ENCODE assay signal across 8 cellular contexts in genomic region chr2:24048662-24049484, GRCh38. TPM values are rescaled to one million over a fixed set of nuclear protein-coding genes. Genes with fewer than 3 reads are reported as not detected.
A peak's percentile ranks its signal among the peaks of the same experiment; 100 is the strongest.
DNase-seq lines count a peak whose midpoint lies in the region; ATAC-seq lines count a peak whose summit lies in the region.

No MANE protein-coding gene starts in this region.

- DNase-seq in activated naive CD8-positive, alpha-beta T cell treated with anti-CD3 and anti-CD28 coated beads, Interleukin-2, amount 10 ng/mL, durations not matched to agents 7 days and 5 days: no peak
- no peak for DNase-seq in Kasumi-1 (lab: John Stamatoyannopoulos, UW)
- no peak for DNase-seq in SIG-M5 (lab: John Stamatoyannopoulos, UW)

- H3K9me3 ChIP-seq in BLaER1 treated with 17β-estradiol and CSF1 and Interleukin-3, amounts not matched to agents 10 nM and 100 nM (replicated peaks in 1 of 11): no peaks in the 10 kb centered on the region
- H3K9me3 ChIP-seq in HUES48 (ENCODE audit: control insufficient read depth, insufficient read depth, low read length) (no peaks in the 10 kb centered on the region), mesodermal cell (ENCODE audit: control insufficient read depth, low read length) (no peaks in the 10 kb centered on the region)

- peak overlapping the region; percentile 52 to 76 (median 65) for H3K4me3 ChIP-seq in BLaER1 treated with 17β-estradiol and CSF1 and Interleukin-3, amounts not matched to agents 10 nM and 100 nM
- H3K4me3 ChIP-seq in HUES48 (ENCODE audit: low read depth, low read length): peak overlapping the region; percentile 73
- peak overlapping the region; percentile 84 for H3K4me3 ChIP-seq in mesodermal cell (ENCODE audit: extremely low read depth, insufficient read depth, low read length, poor library complexity, severe bottlenecking)

- peak overlapping the region; percentile 38 to 71 (median 56); a peak in 14 of 22 replicates for H3K9ac ChIP-seq in BLaER1 treated with 17β-estradiol and CSF1 and Interleukin-3, amounts not matched to agents 10 nM and 100 nM
- H3K9ac ChIP-seq in HUES48 (ENCODE audit: low read depth, low read length): no peak overlapping the region

- WGBS in mesodermal cell (ENCODE audit: insufficient coverage in 2 of 2), 2 experiments: 82 to 83% methylated on average over 15 to 16 of the region's 23 CpGs

- H3K4me2 ChIP-seq in BLaER1 treated with 17β-estradiol and CSF1 and Interleukin-3, amounts not matched to agents 10 nM and 100 nM: peak overlapping the region; percentile 81 to 95 (median 90)

- peaks cover 43 to 62% (median 54%) of the 10 kb centered on the region in 11 experiments for H3K27me3 ChIP-seq in BLaER1 treated with 17β-estradiol and CSF1 and Interleukin-3, amounts not matched to agents 10 nM and 100 nM
- H3K27me3 ChIP-seq in HUES48 (ENCODE audit: control insufficient read depth, insufficient read depth, low read length): 0 out of 2 replicates have a peak, but pooled peaks cover 2% of the 10 kb centered on the region

- POLR2A ChIA-PET in activated naive CD8-positive, alpha-beta T cell treated with anti-CD3 and anti-CD28 coated beads, Interleukin-2, amount 10 ng/mL, durations not matched to agents 7 days and 5 days (lab: Charles Lee): interaction anchor here (0.6 to 4.5 kb wide), 5 partner anchors 24 to 122 kb away, joined by 3 to 43 read pairs (median 3); partner anchors contain the start of genes ATAD2B and SF3B6

- peaks cover 2% of the 10 kb centered on the region for H3K27me3 Mint-ChIP-seq in activated naive CD8-positive, alpha-beta T cell treated with anti-CD3 and anti-CD28 coated beads, Interleukin-2, amount 10 ng/mL, durations not matched to agents 7 days and 5 days

- peaks cover 4% of the 10 kb centered on the region for H3K36me3 Mint-ChIP-seq in activated naive CD8-positive, alpha-beta T cell treated with anti-CD3 and anti-CD28 coated beads, Interleukin-2, amount 10 ng/mL, durations not matched to agents 7 days and 5 days

- no peak overlapping the region for H3K27ac ChIP-seq in BLaER1 treated with 17β-estradiol and CSF1 and Interleukin-3, amounts not matched to agents 10 nM and 100 nM
- H3K27ac ChIP-seq in HUES48 (ENCODE audit: low read depth, low read length) (no peak overlapping the region), mesodermal cell (ENCODE audit: low read depth, low read length, severe bottlenecking) (no peak overlapping the region)

- peaks cover 0 to 5% (median 0%) of the 10 kb centered on the region in 11 experiments; a peak in 3 of 22 replicates for H4K20me1 ChIP-seq in BLaER1 treated with 17β-estradiol and CSF1 and Interleukin-3, amounts not matched to agents 10 nM and 100 nM

- no peak overlapping the region for H3K27ac Mint-ChIP-seq in activated naive CD8-positive, alpha-beta T cell treated with anti-CD3 and anti-CD28 coated beads, Interleukin-2, amount 10 ng/mL, durations not matched to agents 7 days and 5 days

- H3K4me1 ChIP-seq in BLaER1 treated with 17β-estradiol and CSF1 and Interleukin-3, amounts not matched to agents 10 nM and 100 nM: peaks cover 31 to 43% (median 41%) of the 10 kb centered on the region in 10 experiments
- H3K4me1 ChIP-seq in HUES48 (ENCODE audit: control insufficient read depth, insufficient read depth, low read length) (peaks cover 8% of the 10 kb centered on the region), mesodermal cell (ENCODE audit: control insufficient read depth, insufficient read depth, low read length, poor library complexity, severe bottlenecking) (peaks cover 9% of the 10 kb centered on the region)

- H3K36me3 ChIP-seq in BLaER1 treated with 17β-estradiol and CSF1 and Interleukin-3, amounts not matched to agents 10 nM and 100 nM: no peaks in the 10 kb centered on the region
- H3K36me3 ChIP-seq in HUES48 (ENCODE audit: control insufficient read depth, insufficient read depth, low read length): no peaks in the 10 kb centered on the region
- H3K36me3 ChIP-seq in mesodermal cell (ENCODE audit: control insufficient read depth, insufficient read depth, low read length): no peaks in the 10 kb centered on the region

- peak overlapping the region; percentile 79 for H3K4me3 Mint-ChIP-seq in activated naive CD8-positive, alpha-beta T cell treated with anti-CD3 and anti-CD28 coated beads, Interleukin-2, amount 10 ng/mL, durations not matched to agents 7 days and 5 days

- peaks cover 24% of the 10 kb centered on the region for H3K4me1 Mint-ChIP-seq in activated naive CD8-positive, alpha-beta T cell treated with anti-CD3 and anti-CD28 coated beads, Interleukin-2, amount 10 ng/mL, durations not matched to agents 7 days and 5 days

- no peaks in the 10 kb centered on the region for H3K9me3 Mint-ChIP-seq in activated naive CD8-positive, alpha-beta T cell treated with anti-CD3 and anti-CD28 coated beads, Interleukin-2, amount 10 ng/mL, durations not matched to agents 7 days and 5 days

- ATAC-seq in activated naive CD8-positive, alpha-beta T cell treated with anti-CD3 and anti-CD28 coated beads, Interleukin-2, amount 10 ng/mL, durations not matched to agents 7 days and 5 days (ENCODE audit: low read depth): no peak
- ATAC-seq in HG03097 (IDR thresholded peaks at IDR 0.05; ENCODE audit: low FRiP score, unreplicated experiment): no peak
- ATAC-seq in HG02981 (IDR thresholded peaks at IDR 0.05; ENCODE audit: unreplicated experiment): no peak

RNA-seq across cellular contexts. Expression of gene FKBP1B, which starts 0.7 kb away (rescaled TPM):
- total RNA-seq in activated naive CD8-positive, alpha-beta T cell treated with anti-CD3 and anti-CD28 coated beads, Interleukin-2, amount 10 ng/mL, durations not matched to agents 7 days and 5 days: 1 to 10 TPM; 4.0 to 4.3 TPM
- polyA plus RNA-seq in mesodermal cell (2013, experiment 1 of 2): 43.1 TPM
- 40.1 TPM for polyA plus RNA-seq in mesodermal cell (2013, experiment 2 of 2)

RNA-seq across cellular contexts. Expression of gene WDCP, which starts 1.7 kb away (rescaled TPM):
- 10 to 100 TPM; 15.6 to 19.4 TPM for total RNA-seq in activated naive CD8-positive, alpha-beta T cell treated with anti-CD3 and anti-CD28 coated beads, Interleukin-2, amount 10 ng/mL, durations not matched to agents 7 days and 5 days
- 10.3 TPM for polyA plus RNA-seq in mesodermal cell (2013, experiment 1 of 2)
- 9.7 TPM for polyA plus RNA-seq in mesodermal cell (2013, experiment 2 of 2)

RNA-seq across cellular contexts. Expression of gene SF3B6, which starts 27.3 kb away (rescaled TPM):
- total RNA-seq in activated naive CD8-positive, alpha-beta T cell treated with anti-CD3 and anti-CD28 coated beads, Interleukin-2, amount 10 ng/mL, durations not matched to agents 7 days and 5 days: 10 to 100 TPM; 66.5 to 71.2 TPM
- 165 TPM for polyA plus RNA-seq in mesodermal cell (2013, experiment 1 of 2)
- 179 TPM for polyA plus RNA-seq in mesodermal cell (2013, experiment 2 of 2)

RNA-seq across cellular contexts. Expression of gene TP53I3, which starts 35.8 kb away (rescaled TPM):
- 1 to 10 TPM; 3.6 to 3.7 TPM for total RNA-seq in activated naive CD8-positive, alpha-beta T cell treated with anti-CD3 and anti-CD28 coated beads, Interleukin-2, amount 10 ng/mL, durations not matched to agents 7 days and 5 days
- 35.4 TPM for polyA plus RNA-seq in mesodermal cell (2013, experiment 1 of 2)
- polyA plus RNA-seq in mesodermal cell (2013, experiment 2 of 2): 35.0 TPM

RNA-seq across cellular contexts. Expression of gene MFSD2B, which starts 39.0 kb away (rescaled TPM):
- total RNA-seq in activated naive CD8-positive, alpha-beta T cell treated with anti-CD3 and anti-CD28 coated beads, Interleukin-2, amount 10 ng/mL, durations not matched to agents 7 days and 5 days: not detected
- 1.1 TPM for polyA plus RNA-seq in mesodermal cell (2013, experiment 1 of 2)
- 0.81 TPM for polyA plus RNA-seq in mesodermal cell (2013, experiment 2 of 2)
